Comparison of ENCODE assay signal across 19 cellular contexts in genomic region chrX:48908600-48908999, GRCh38. TPM values are rescaled to one million over a fixed set of nuclear protein-coding genes. Genes with fewer than 3 reads are reported as not detected.
DNase-seq lines count a peak whose midpoint lies in the region; ATAC-seq and TF ChIP-seq lines count a peak whose summit lies in the region.
"Had no signal": no experiment of that assay in that cellular context is flagged by ENCODE, and none has a peak within 500 bp of the region (broad histone marks: within the 10 kb centered on the region; RNA-seq: fewer than 3 reads in every experiment).

No MANE protein-coding gene starts in this region.

- no peak overlapping the region for H3K4me3 ChIP-seq in HCT116 (replicated peaks in 1 of 2; ENCODE audit: low read depth in 1 of 2, low read length in 2 of 2)
- H3K4me3 ChIP-seq in trophoblast cell (ENCODE audit: low read depth, low read length), result no peak overlapping the region
- H3K4me3 ChIP-seq: BLaER1, GM23338, SK-N-MC had no signal

- no peak overlapping the region for H2AK5ac ChIP-seq in trophoblast cell (ENCODE audit: low read length)

- H3K9me3 Mint-ChIP-seq in chondrocyte (ENCODE audit: low read depth), result no peaks in the 10 kb centered on the region
- H3K9me3 Mint-ChIP-seq: CD8-positive, alpha-beta memory T cell had no signal

- no peaks in the 10 kb centered on the region for H4K20me1 ChIP-seq in HCT116 (ENCODE audit: insufficient read depth)

- peaks cover 7% of the 10 kb centered on the region for H3K79me1 ChIP-seq in trophoblast cell (ENCODE audit: low read length)

- 0 out of 4 replicates have a peak, but pooled peaks cover 0 to under 1% of the 10 kb centered on the region in 2 experiments for H3K36me3 ChIP-seq in HCT116 (ENCODE audit: control insufficient read depth in 1 of 2, insufficient read depth in 2 of 2, low read length in 2 of 2)
- H3K36me3 ChIP-seq in trophoblast cell (ENCODE audit: control insufficient read depth in 1 of 2, insufficient read depth in 2 of 2, low read length in 2 of 2), result peaks cover 34 to 37% of the 10 kb centered on the region in 2 experiments

- no peaks in the 10 kb centered on the region for H3K9me2 ChIP-seq in HCT116 (ENCODE audit: insufficient read depth)

- ATAC-seq in HCT116 (no peak), GM19035 (IDR thresholded peaks at IDR 0.05; ENCODE audit: unreplicated experiment) (no peak), HG02938 (IDR thresholded peaks at IDR 0.05; ENCODE audit: unreplicated experiment) (no peak)
- ATAC-seq: GM23338 had no signal

- H2AFZ ChIP-seq in HCT116 (ENCODE audit: low read depth, low read length, poor library complexity, severe bottlenecking) (no peak overlapping the region), trophoblast cell (ENCODE audit: insufficient read depth, low read length, poor library complexity) (no peak overlapping the region)
- H2AFZ ChIP-seq: GM23338 had no signal

- peak; percentile 28 for DNase-seq in SIG-M5 treated with dmso at 0.1 percent for 504 hours (lab: John Stamatoyannopoulos, UW; ENCODE audit: unreplicated experiment)
- DNase-seq in SIG-M5 (lab: John Stamatoyannopoulos, UW), result no peak
- DNase-seq in HCT116 (ENCODE audit: low read depth, low spot score), result no peak
- no peak for DNase-seq in chondrocyte (ENCODE audit: low spot score)
- peak; percentile 51 to 71 for DNase-seq in trophoblast cell
- DNase-seq in germinal center (ENCODE audit: low spot score), result no peak
- DNase-seq: 8988T; CD8-positive, alpha-beta memory T cell; DMS79 treated with DMSO at 0.1 percent for 48 hours; KBM-7; NCI-H1092; NCI-H146; NCI-H2081; NCI-H774 had no signal

- TF ChIP-seq CTCF in HCT116 (IDR thresholded peaks at IDR 0.05 in 2 of 3, conservative IDR thresholded peaks at IDR 0.05 in 1 of 3; ENCODE audit: borderline replicate concordance in 1 of 3, insufficient read depth in 1 of 3, low read depth in 2 of 3, low read length in 2 of 3), result no peak
- TF ChIP-seq CTCF in chondrocyte (IDR thresholded peaks at IDR 0.05), result no peak

- H4K12ac ChIP-seq in trophoblast cell (ENCODE audit: low read depth, low read length), result no peak overlapping the region

- no peak overlapping the region for H2BK120ac ChIP-seq in trophoblast cell (ENCODE audit: insufficient read depth, low read length, poor library complexity)

- H3K27ac ChIP-seq in HCT116 (ENCODE audit: low read depth, low read length), result no peak overlapping the region
- no peak overlapping the region for H3K27ac ChIP-seq in trophoblast cell (ENCODE audit: low read depth, low read length)
- H3K27ac ChIP-seq: BLaER1, SK-N-MC had no signal

- H3K18ac ChIP-seq in trophoblast cell (ENCODE audit: low read length), result no peak overlapping the region

- intact Hi-C loops in HCT116 (cut with micrococcal nuclease), result no loop called here

- no peaks in the 10 kb centered on the region for H3K27me3 Mint-ChIP-seq in chondrocyte (ENCODE audit: low read depth)

- H2BK5ac ChIP-seq in trophoblast cell (ENCODE audit: low read depth, low read length, poor library complexity), result no peak overlapping the region

- peaks cover 13% of the 10 kb centered on the region for H3K4me1 Mint-ChIP-seq in chondrocyte (ENCODE audit: low read depth)

- H3K27me3 ChIP-seq in HCT116 (ENCODE audit: insufficient read depth, low read length), result no peaks in the 10 kb centered on the region
- no peaks in the 10 kb centered on the region for H3K27me3 ChIP-seq in trophoblast cell (ENCODE audit: insufficient read depth, low read length)

- H3K4me2 ChIP-seq in HCT116 (ENCODE audit: low read length) (no peak overlapping the region), trophoblast cell (ENCODE audit: low read length) (no peak overlapping the region)
- H3K4me2 ChIP-seq: BLaER1, GM23338 had no signal

- H3K9me3 ChIP-seq in HCT116 (ENCODE audit: control insufficient read depth in 1 of 2, insufficient read depth in 1 of 2, low read depth in 1 of 2, low read length in 2 of 2), result no peaks in the 10 kb centered on the region
- no peaks in the 10 kb centered on the region for H3K9me3 ChIP-seq in trophoblast cell (ENCODE audit: insufficient read depth, low read depth, low read length)
- H3K9me3 ChIP-seq: BLaER1 had no signal

- H2BK12ac ChIP-seq in trophoblast cell (ENCODE audit: low read length), result no peak overlapping the region

- H3K4me1 ChIP-seq in HCT116 (ENCODE audit: control insufficient read depth in 1 of 2, insufficient read depth in 2 of 2, low read length in 2 of 2), result peaks cover 0 to 18% of the 10 kb centered on the region in 2 experiments
- H3K4me1 ChIP-seq in trophoblast cell (ENCODE audit: control insufficient read depth in 1 of 2, insufficient read depth in 2 of 2, low read length in 2 of 2), result no peaks in the 10 kb centered on the region

- H3K9ac ChIP-seq in HCT116 (ENCODE audit: low read length), result no peak overlapping the region
- no peak overlapping the region for H3K9ac ChIP-seq in trophoblast cell (ENCODE audit: low read length)
- H3K9ac ChIP-seq: BLaER1 had no signal

- H3K14ac ChIP-seq in trophoblast cell (ENCODE audit: low read length), result no peak overlapping the region

- CTCF ChIA-PET in HCT116 (lab: Charles Lee), result no interaction called here

- H3K23ac ChIP-seq in trophoblast cell (ENCODE audit: low read length), result no peak overlapping the region

- no peak overlapping the region for H3K4me3 Mint-ChIP-seq in chondrocyte (ENCODE audit: unreplicated experiment)
- H3K4me3 Mint-ChIP-seq: GM23338 had no signal

- TF ChIP-seq POLR2A in HCT116 (IDR thresholded peaks at IDR 0.05; ENCODE audit: borderline replicate concordance, extremely low read depth, insufficient read depth, insufficient read length), result no peak

- peak overlapping the region; percentile 49 for H3K27ac Mint-ChIP-seq in chondrocyte (ENCODE audit: unreplicated experiment)
- H3K27ac Mint-ChIP-seq: GM23338 had no signal

- no peak overlapping the region for H3K4ac ChIP-seq in trophoblast cell (ENCODE audit: low read depth, low read length)

- RAD21 ChIA-PET in HCT116 (lab: Charles Lee; ENCODE audit: low non-redundant PET in 1 of 2, low total read pairs in 2 of 2, uncharacterized antibody in 2 of 2, unreplicated experiment in 2 of 2), result no interaction called here

- TSS peak; percentile 16 for BruUV-seq in HCT116 (replicated peaks; lab: Mats Ljungman, UMichigan)

- TF ChIP-seq RAD21 in HCT116 (IDR thresholded peaks at IDR 0.05; ENCODE audit: low read depth), result no peak

- no CpG with 5 or more reads among the region's 1 CpG for WGBS in trophoblast cell (ENCODE audit: extremely low coverage, insufficient coverage, insufficient read length)

- H3K79me2 ChIP-seq in HCT116 (ENCODE audit: insufficient read depth, low read length) (peaks cover 30% of the 10 kb centered on the region), trophoblast cell (ENCODE audit: control insufficient read depth, insufficient read depth, low read length, poor library complexity) (no peaks in the 10 kb centered on the region)

- peaks cover 2% of the 10 kb centered on the region for H3K36me3 Mint-ChIP-seq in chondrocyte (ENCODE audit: low read depth)

- POLR2A ChIA-PET in HCT116 (lab: Charles Lee), result no interaction called here

- H4K8ac ChIP-seq in trophoblast cell (ENCODE audit: low read depth, low read length), result no peak overlapping the region

- no peak overlapping the region for H4K91ac ChIP-seq in trophoblast cell (ENCODE audit: low read depth, low read length)

TF ChIP-seq in HCT116, 20 proteins besides CTCF, POLR2A, EP300 and RAD21:
- no peak for TF ChIP-seq JUND (IDR thresholded peaks at IDR 0.05)

RNA-seq across cellular contexts. Expression of gene SLC35A2, which starts 2.8 kb away (rescaled TPM):
- total RNA-seq in HCT116 (2021; ENCODE audit: unreplicated experiment) (35.0 TPM), chondrocyte (32.3 to 39.2 TPM (median 38.9 TPM) in 3 replicates)
- 29.2 and 34.0 TPM in 2 replicates for polyA plus RNA-seq in HCT116 (2012)
- polyA plus RNA-seq in trophoblast cell (2013), result 29.7 and 29.9 TPM in 2 replicates

RNA-seq across cellular contexts. Expression of gene PIM2, which starts 10.2 kb away (rescaled TPM):
- 15.6 TPM for total RNA-seq in HCT116 (2021; ENCODE audit: unreplicated experiment)
- polyA plus RNA-seq in HCT116 (2012), result 11.0 and 12.4 TPM in 2 replicates
- total RNA-seq in chondrocyte, result 4.3 to 5.1 TPM (median 4.6 TPM) in 3 replicates
- 5.0 and 5.4 TPM in 2 replicates for polyA plus RNA-seq in trophoblast cell (2013)

RNA-seq across cellular contexts. Expression of gene PQBP1, which starts 10.9 kb away (rescaled TPM):
- total RNA-seq in HCT116 (2021; ENCODE audit: unreplicated experiment) (67.1 TPM), chondrocyte (58.4 to 61.7 TPM (median 61.7 TPM) in 3 replicates)
- polyA plus RNA-seq in HCT116 (2012), result 87.3 and 112 TPM in 2 replicates
- 54.2 and 56.5 TPM in 2 replicates for polyA plus RNA-seq in trophoblast cell (2013)

RNA-seq across cellular contexts. Expression of gene TIMM17B, which starts 11.0 kb away (rescaled TPM):
- total RNA-seq in HCT116 (2021; ENCODE audit: unreplicated experiment) (41.7 TPM), chondrocyte (37.7 to 41.6 TPM (median 38.0 TPM) in 3 replicates)
- 38.6 and 44.5 TPM in 2 replicates for polyA plus RNA-seq in HCT116 (2012)
- polyA plus RNA-seq in trophoblast cell (2013), result 62.5 and 64.3 TPM in 2 replicates

RNA-seq across cellular contexts. Expression of gene OTUD5, which starts 48.8 kb away (rescaled TPM):
- total RNA-seq in HCT116 (2021; ENCODE audit: unreplicated experiment) (42.6 TPM), chondrocyte (47.4 to 49.0 TPM (median 47.5 TPM) in 3 replicates)
- polyA plus RNA-seq in HCT116 (2012), result 48.8 and 53.0 TPM in 2 replicates
- 56.7 and 57.3 TPM in 2 replicates for polyA plus RNA-seq in trophoblast cell (2013)

Comparison
In these comparisons a context has a peak if more than half of its experiments do, and no peak if none do; other contexts are left out.
1. DNase-seq: peak in SIG-M5 treated with dmso at 0.1 percent for 504 hours (single experiment) and trophoblast cell (2 of 2); none in SIG-M5 (single experiment), HCT116 (single experiment), chondrocyte (single experiment) and germinal center (single experiment).